In the genomic region with DNA sequence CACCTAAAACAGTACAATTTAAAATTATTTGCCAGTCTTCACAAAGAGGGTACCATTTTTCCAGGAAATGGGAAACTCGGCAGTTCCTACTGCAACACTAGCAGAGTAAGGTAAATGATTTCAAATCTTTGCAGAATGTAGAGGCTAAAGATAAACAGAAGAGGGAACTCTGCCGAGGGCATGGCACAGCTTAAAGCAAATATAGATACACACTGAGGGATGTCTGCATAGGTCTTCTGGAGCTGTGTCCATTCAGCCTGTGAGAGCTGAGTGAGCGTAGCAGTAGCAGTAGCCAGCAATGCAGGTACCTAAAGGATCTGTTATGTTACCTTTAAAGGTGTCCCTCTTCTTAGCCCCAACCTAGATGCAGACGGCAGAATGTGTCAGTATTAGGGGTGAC, we compare ENCODE assay signal across 1 cellular context.
TF ChIP-seq lines count a peak whose summit lies in the region.

No MANE protein-coding gene starts in this region.

TF ChIP-seq in HepG2, 621 proteins besides CTCF, POLR2A, EP300 and RAD21:
- TF ChIP-seq, protein P1, sequence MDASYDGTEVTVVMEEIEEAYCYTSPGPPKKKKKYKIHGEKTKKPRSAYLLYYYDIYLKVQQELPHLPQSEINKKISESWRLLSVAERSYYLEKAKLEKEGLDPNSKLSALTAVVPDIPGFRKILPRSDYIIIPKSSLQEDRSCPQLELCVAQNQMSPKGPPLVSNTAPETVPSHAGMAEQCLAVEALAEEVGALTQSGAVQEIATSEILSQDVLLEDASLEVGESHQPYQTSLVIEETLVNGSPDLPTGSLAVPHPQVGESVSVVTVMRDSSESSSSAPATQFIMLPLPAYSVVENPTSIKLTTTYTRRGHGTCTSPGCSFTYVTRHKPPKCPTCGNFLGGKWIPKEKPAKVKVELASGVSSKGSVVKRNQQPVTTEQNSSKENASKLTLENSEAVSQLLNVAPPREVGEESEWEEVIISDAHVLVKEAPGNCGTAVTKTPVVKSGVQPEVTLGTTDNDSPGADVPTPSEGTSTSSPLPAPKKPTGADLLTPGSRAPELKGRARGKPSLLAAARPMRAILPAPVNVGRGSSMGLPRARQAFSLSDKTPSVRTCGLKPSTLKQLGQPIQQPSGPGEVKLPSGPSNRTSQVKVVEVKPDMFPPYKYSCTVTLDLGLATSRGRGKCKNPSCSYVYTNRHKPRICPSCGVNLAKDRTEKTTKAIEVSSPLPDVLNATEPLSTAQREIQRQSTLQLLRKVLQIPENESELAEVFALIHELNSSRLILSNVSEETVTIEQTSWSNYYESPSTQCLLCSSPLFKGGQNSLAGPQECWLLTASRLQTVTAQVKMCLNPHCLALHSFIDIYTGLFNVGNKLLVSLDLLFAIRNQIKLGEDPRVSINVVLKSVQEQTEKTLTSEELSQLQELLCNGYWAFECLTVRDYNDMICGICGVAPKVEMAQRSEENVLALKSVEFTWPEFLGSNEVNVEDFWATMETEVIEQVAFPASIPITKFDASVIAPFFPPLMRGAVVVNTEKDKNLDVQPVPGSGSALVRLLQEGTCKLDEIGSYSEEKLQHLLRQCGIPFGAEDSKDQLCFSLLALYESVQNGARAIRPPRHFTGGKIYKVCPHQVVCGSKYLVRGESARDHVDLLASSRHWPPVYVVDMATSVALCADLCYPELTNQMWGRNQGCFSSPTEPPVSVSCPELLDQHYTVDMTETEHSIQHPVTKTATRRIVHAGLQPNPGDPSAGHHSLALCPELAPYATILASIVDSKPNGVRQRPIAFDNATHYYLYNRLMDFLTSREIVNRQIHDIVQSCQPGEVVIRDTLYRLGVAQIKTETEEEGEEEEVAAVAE (CRISPR knock-in tag; IDR thresholded peaks at IDR 0.05; ENCODE audit: borderline replicate concordance): no peak
- TF ChIP-seq ZNF382 (CRISPR knock-in tag; IDR thresholded peaks at IDR 0.05; ENCODE audit: borderline replicate concordance): no peak
- TF ChIP-seq ZNF317 (CRISPR knock-in tag; IDR thresholded peaks at IDR 0.05): no peak
- TF ChIP-seq ZSCAN12 (CRISPR knock-in tag; IDR thresholded peaks at IDR 0.05): no peak
- no peak for TF ChIP-seq FOXA1 (IDR thresholded peaks at IDR 0.05)
- no peak for TF ChIP-seq FOXA1 (CRISPR knock-in tag; IDR thresholded peaks at IDR 0.05)
